Comparison of ENCODE assay signal across 8 cellular contexts in genomic region chr4:145180298-145181090, GRCh38. TPM values are rescaled to one million over a fixed set of nuclear protein-coding genes. Genes with fewer than 3 reads are reported as not detected.
DNase-seq lines count a peak whose midpoint lies in the region; ATAC-seq and TF ChIP-seq lines count a peak whose summit lies in the region.

Gene OTUD4 (minus strand): TSS chr4:145180589. CDS start chr4:145179973, 616 bp downstream.

- TF ChIP-seq POLR2A in GM19099 (IDR thresholded peaks at IDR 0.05; ENCODE audit: extremely low read depth, insufficient read length, low read depth), result peak; percentile 81

- H3K27me3 ChIP-seq in kidney epithelial cell (ENCODE audit: control insufficient read depth, insufficient read depth, low read length), result no peaks in the 10 kb centered on the region

- DNase-seq in Ammon's horn (ENCODE audit: low spot score) (peak; percentile 98), NCI-H510A (lab: John Stamatoyannopoulos, UW) (peak; percentile 68), chondrocyte (ENCODE audit: low spot score) (peak; percentile 98), kidney epithelial cell (ENCODE audit: low read depth) (peak; percentile 86)
- peak; percentile 88 to 89 for DNase-seq in activated CD4-positive, alpha-beta T cell treated with anti-CD3 and anti-CD28 coated beads for 24 hours (ENCODE audit: low read depth in 2 of 2)
- peak; percentile 92 to 93 for DNase-seq in stimulated activated CD4-positive, alpha-beta T cell treated with anti-CD3 and anti-CD28 coated beads, Interleukin-15, amount 100 ng/mL, for 48 hours (ENCODE audit: low read depth in 2 of 2)

- H3K27ac Mint-ChIP-seq in chondrocyte (ENCODE audit: unreplicated experiment), result peak within 1 kb of the TSS; percentile 97

- H3K4me3 ChIP-seq in kidney epithelial cell (ENCODE audit: low read depth, low read length), result peak within 1 kb of the TSS; percentile 69

- TF ChIP-seq CTCF in chondrocyte (IDR thresholded peaks at IDR 0.05), result peak; percentile 57
- TF ChIP-seq CTCF in kidney epithelial cell (IDR thresholded peaks at IDR 0.05; ENCODE audit: insufficient read depth, low read length, poor library complexity, severe bottlenecking), result peak; percentile 27

- H3K36me3 Mint-ChIP-seq in chondrocyte (ENCODE audit: low read depth), result no peaks in the 10 kb centered on the region

- H3K36me3 ChIP-seq in kidney epithelial cell (ENCODE audit: control insufficient read depth, insufficient read depth, low read length), result no peaks in the 10 kb centered on the region

- ATAC-seq in HG03432 (IDR thresholded peaks at IDR 0.05; ENCODE audit: unreplicated experiment), result peak; percentile 90

- H3K4me1 Mint-ChIP-seq in chondrocyte (ENCODE audit: low read depth), result peaks cover 37% of the 10 kb centered on the region

- no peaks in the 10 kb centered on the region for H3K9me3 Mint-ChIP-seq in chondrocyte (ENCODE audit: low read depth)

- H3K4me3 Mint-ChIP-seq in chondrocyte (ENCODE audit: unreplicated experiment), result peak within 1 kb of the TSS; percentile 80

- peaks cover 2% of the 10 kb centered on the region for H3K27me3 Mint-ChIP-seq in chondrocyte (ENCODE audit: low read depth)

RNA-seq across cellular contexts. Expression of gene OTUD4, which starts in this region (rescaled TPM):
- total RNA-seq in chondrocyte (27.7 to 35.4 TPM (median 29.6 TPM) in 3 replicates), kidney epithelial cell (28.1 and 33.7 TPM in 2 replicates)

Comparison
In these comparisons a context has a peak if more than half of its experiments do, and no peak if none do; other contexts are left out.
1. Peak in every context shown above with its lines: DNase-seq, ATAC-seq and H3K4me3 ChIP-seq.